In the genomic region with DNA sequence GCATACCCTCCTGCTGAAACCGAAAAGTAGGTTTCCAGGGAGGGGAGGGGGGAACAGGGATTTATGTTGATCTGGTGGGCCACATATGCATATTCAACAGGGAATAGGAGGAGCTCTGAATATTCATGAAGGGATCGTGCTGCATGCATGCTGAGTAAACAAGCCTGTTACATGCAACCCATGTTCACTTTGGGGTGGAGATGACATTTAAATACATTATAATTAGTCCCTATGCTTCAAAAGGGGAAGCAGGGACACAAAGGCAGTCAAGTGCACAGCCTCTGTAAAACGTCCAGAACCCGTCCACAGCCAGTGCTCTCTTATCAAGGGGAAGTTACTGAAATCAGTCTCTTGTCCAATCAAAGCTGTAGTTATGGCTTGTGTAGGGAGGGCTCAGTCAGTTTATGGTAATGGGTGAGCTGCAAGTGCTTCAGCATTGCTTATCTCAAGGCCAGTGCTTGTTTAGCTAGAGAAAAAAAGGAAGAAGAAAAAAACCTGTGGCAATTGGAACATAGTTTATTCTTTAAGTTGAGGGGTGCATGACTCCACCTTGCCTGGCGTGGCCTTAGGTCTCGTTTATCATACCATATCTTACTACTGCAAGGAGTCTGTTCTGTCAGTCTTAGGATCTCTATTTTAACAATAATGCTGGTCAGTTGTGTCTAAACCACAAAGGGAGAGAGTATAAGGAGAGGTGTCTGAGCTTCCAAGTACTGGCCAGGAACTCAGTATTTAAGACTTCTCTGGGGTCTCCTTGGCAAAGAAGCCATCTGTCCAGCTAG, we compare ENCODE assay signal across 6 cellular contexts. TPM values are rescaled to one million over a fixed set of nuclear protein-coding genes. Genes with fewer than 3 reads are reported as not detected.
"Had no signal": no experiment of that assay in that cellular context is flagged by ENCODE, and none has a peak within 500 bp of the region (broad histone marks: within the 10 kb centered on the region; RNA-seq: fewer than 3 reads in every experiment).

No MANE protein-coding gene starts in this region.

RNA-seq across cellular contexts. Expression of a gene that starts 28.7 kb away (rescaled TPM):
- total RNA-seq: fibroblast of villous mesenchyme had no signal
- polyA plus RNA-seq: adrenal gland, aorta, esophagus, fibroblast of lung, right cardiac atrium had no signal
